15 cellular contexts compared by ENCODE assay signal in the genomic region with DNA sequence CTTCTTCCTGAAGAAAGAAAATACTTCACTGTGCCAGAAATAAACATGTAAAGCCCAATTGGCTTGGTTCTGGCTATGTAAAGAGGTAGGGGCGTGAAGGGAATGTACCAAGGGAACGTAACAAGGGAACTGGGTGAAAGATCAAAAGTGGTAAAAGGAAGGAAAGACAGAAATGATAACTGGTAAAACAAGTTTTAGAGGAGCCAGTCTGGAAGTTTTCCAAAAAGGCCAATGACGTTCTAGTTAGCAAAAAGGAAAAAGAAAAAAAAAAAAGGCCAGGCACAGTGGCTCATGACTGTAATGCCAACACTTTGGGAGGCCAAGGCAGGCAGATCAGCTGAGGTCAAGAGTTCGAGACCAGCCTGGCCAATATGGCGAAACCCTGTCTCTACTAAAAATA. TPM values are rescaled to one million over a fixed set of nuclear protein-coding genes. Genes with fewer than 3 reads are reported as not detected.
DNase-seq lines count a peak whose midpoint lies in the region; ATAC-seq and TF ChIP-seq lines count a peak whose summit lies in the region.
"Had no signal": no experiment of that assay in that cellular context is flagged by ENCODE, and none has a peak within 500 bp of the region (broad histone marks: within the 10 kb centered on the region; RNA-seq: fewer than 3 reads in every experiment).

No MANE protein-coding gene starts in this region.

- H3K27me3 Mint-ChIP-seq in osteocyte (ENCODE audit: unreplicated experiment): no peaks in the 10 kb centered on the region
- H3K27me3 Mint-ChIP-seq: T-helper 17 cell had no signal

- H3K36me3 Mint-ChIP-seq in osteocyte (ENCODE audit: unreplicated experiment): no peaks in the 10 kb centered on the region

- no peak for ATAC-seq in GM21529 (IDR thresholded peaks at IDR 0.05; ENCODE audit: unreplicated experiment)
- ATAC-seq: CD8-positive, alpha-beta T cell; T-helper 17 cell had no signal

- peaks cover 23% of the 10 kb centered on the region for H3K4me1 Mint-ChIP-seq in osteocyte (ENCODE audit: unreplicated experiment)
- H3K4me1 Mint-ChIP-seq: T-helper 17 cell had no signal

- in situ Hi-C loops in G401 (cut with HindIII; ENCODE audit: low sequenced_read_pairs): no loop called here

- no peak for TF ChIP-seq CTCF in osteocyte (IDR thresholded peaks at IDR 0.05)

- no peak overlapping the region for H3K4me3 Mint-ChIP-seq in osteocyte (ENCODE audit: unreplicated experiment)
- H3K4me3 Mint-ChIP-seq: CD8-positive, alpha-beta T cell; T-helper 17 cell had no signal

- DNase-seq in G401 (ENCODE audit: low spot score) (peak; percentile 53), NCI-H2029 (lab: John Stamatoyannopoulos, UW) (peak; percentile 60), epithelial cell of prostate (ENCODE audit: low read depth, low spot score) (peak; percentile 77), osteocyte (ENCODE audit: extremely low spot score, unreplicated experiment) (no peak), amniotic stem cell (lab: John Stamatoyannopoulos, UW) (no peak), globus pallidus (ENCODE audit: low spot score) (no peak), T-helper 2 cell (no peak)
- DNase-seq: activated CD4-positive, alpha-beta T cell treated with anti-CD3 and anti-CD28 coated beads, Interleukin-2, amount 50 U/mL, for 1 hour; CD8-positive, alpha-beta T cell; Karpas-422; NCI-H2171; OCI-M1; T-helper 17 cell had no signal

- H3K27ac Mint-ChIP-seq in osteocyte (ENCODE audit: unreplicated experiment): peak overlapping the region; percentile 45
- H3K27ac Mint-ChIP-seq: CD8-positive, alpha-beta T cell; T-helper 17 cell had no signal

- peaks cover 5% of the 10 kb centered on the region for H3K9me3 Mint-ChIP-seq in osteocyte (ENCODE audit: unreplicated experiment)

- peak overlapping the region; percentile 88 for H3K27ac ChIP-seq in epithelial cell of prostate
- H3K27ac ChIP-seq: ascending aorta had no signal

RNA-seq across cellular contexts. Expression of a gene that starts 21.2 kb away (rescaled TPM):
- not detected in 2 replicates for total RNA-seq in G401 (2014; rRNA removed; shearing (Covaris generic))
- total RNA-seq in osteocyte: not detected in 2 replicates
- total RNA-seq: ascending aorta, T-helper 17 cell had no signal

Comparison
In these comparisons a context has a peak if more than half of its experiments do, and no peak if none do; other contexts are left out.
1. DNase-seq: peak in G401 (single experiment), NCI-H2029 (single experiment) and epithelial cell of prostate (single experiment); none in osteocyte (single experiment), amniotic stem cell (single experiment), globus pallidus (single experiment) and T-helper 2 cell (0 of 5).